ENCODE assay signal across 8 cellular contexts in the genomic region with DNA sequence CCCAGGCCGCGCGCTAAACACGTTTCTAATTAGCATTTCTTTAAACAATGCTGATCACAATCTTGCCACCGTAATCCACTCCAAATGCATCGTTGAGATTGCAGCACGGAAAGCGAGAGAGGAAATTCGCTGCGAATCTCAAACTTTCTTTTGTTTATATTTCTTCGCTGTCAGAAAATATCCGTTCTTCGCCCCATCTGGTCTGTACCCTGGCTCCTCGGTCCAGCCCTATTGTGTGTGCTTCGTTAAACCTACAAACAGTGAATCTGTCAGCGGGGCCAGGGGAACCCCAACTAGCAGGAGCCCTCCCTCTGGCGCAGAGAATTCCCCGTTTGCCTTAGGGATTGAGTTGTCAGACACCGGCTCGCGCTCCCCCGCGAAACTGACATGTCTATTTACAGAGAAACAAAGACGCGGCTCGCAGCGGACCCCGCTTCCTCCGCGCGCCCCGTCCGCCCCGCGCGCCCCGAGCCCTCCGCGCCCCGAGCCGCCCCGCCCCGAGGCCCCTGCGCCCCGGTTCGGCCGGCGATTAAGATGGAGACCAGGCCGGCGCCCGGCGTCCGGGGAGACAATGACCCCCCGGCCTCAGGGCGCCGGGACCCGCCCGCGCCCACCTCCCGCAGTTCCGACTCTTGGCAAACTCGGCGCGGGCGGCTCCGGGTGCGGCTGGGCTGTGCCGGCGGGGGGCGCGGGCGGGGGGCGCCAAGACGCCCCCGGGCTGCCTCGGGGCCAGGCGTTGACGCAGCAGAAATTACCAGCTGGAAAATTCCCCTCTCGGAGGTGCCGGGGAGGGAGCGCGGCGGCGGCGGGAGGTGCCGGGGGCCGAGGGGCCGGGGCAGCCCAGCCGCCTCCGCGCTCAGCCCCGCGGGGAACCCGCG. TPM values are rescaled to one million over a fixed set of nuclear protein-coding genes. Genes with fewer than 3 reads are reported as not detected.
DNase-seq lines count a peak whose midpoint lies in the region; ATAC-seq and TF ChIP-seq lines count a peak whose summit lies in the region.

No MANE protein-coding gene starts in this region.

- no peaks in the 10 kb centered on the region for H3K9me3 Mint-ChIP-seq in IgD-negative memory B cell

- H3K4me1 Mint-ChIP-seq in IgD-negative memory B cell, result peaks cover 8 to 9% (median 8%) of the 10 kb centered on the region in 3 donors

- no peaks in the 10 kb centered on the region for H3K9me3 ChIP-seq in mononuclear cell (ENCODE audit: low read depth, low read length)

- H3K4me3 Mint-ChIP-seq in IgD-negative memory B cell, result peak overlapping the region; percentile 83 to 91 (median 87)

- H3K36me3 Mint-ChIP-seq in IgD-negative memory B cell, result no peaks in the 10 kb centered on the region

- peak overlapping the region in 2 of 3 donors; percentile 16 to 39 for H3K27ac Mint-ChIP-seq in IgD-negative memory B cell

- TF ChIP-seq CTCF in GM12865 (IDR thresholded peaks at IDR 0.05; ENCODE audit: insufficient read depth, low read depth, low read length, missing control alignments), result no peak
- TF ChIP-seq CTCF in choroid plexus epithelial cell (conservative IDR thresholded peaks at IDR 0.05; ENCODE audit: low read depth, low read length), result no peak

- H3K27me3 ChIP-seq in mononuclear cell (ENCODE audit: insufficient read depth, low read length), result peaks cover 43% of the 10 kb centered on the region

- DNase-seq in GM12865 (ENCODE audit: low read depth), result no peak
- peak; percentile 57 for DNase-seq in choroid plexus epithelial cell (ENCODE audit: low read depth)
- DNase-seq in MV-4-11 (lab: John Stamatoyannopoulos, UW), result no peak
- no peak for DNase-seq in SIG-M5 (lab: John Stamatoyannopoulos, UW)

- peaks cover 19% of the 10 kb centered on the region for H3K4me1 ChIP-seq in mononuclear cell (ENCODE audit: insufficient read depth, low read length)

- H3K27me3 Mint-ChIP-seq in IgD-negative memory B cell, result peaks cover 48% of the 10 kb centered on the region

- H3K4me3 ChIP-seq in GM12865 (ENCODE audit: low read depth, low read length), result peak overlapping the region; percentile 38
- H3K4me3 ChIP-seq in choroid plexus epithelial cell (ENCODE audit: low read depth, low read length), result peak overlapping the region; percentile 63
- peak overlapping the region; percentile 24 for H3K4me3 ChIP-seq in mononuclear cell (ENCODE audit: low read length)

- no peak for ATAC-seq in HG02759 (IDR thresholded peaks at IDR 0.05; ENCODE audit: unreplicated experiment)
- no peak for ATAC-seq in GM18861 (IDR thresholded peaks at IDR 0.05; ENCODE audit: unreplicated experiment)

RNA-seq across cellular contexts. Expression of a gene that starts 0.9 kb away (rescaled TPM):
- polyA plus RNA-seq in IgD-negative memory B cell, result 0.04 TPM
- 2.1 TPM for total RNA-seq in mononuclear cell

RNA-seq across cellular contexts. Expression of a gene that starts 31.1 kb away (rescaled TPM):
- 0.19 TPM for polyA plus RNA-seq in IgD-negative memory B cell
- not detected for total RNA-seq in mononuclear cell

RNA-seq across cellular contexts. Expression of a gene that starts 34.9 kb away (rescaled TPM):
- polyA plus RNA-seq in IgD-negative memory B cell, result 80.4 TPM
- 54.8 TPM for total RNA-seq in mononuclear cell
